18 cellular contexts compared by ENCODE assay signal in genomic region chr9:114483499-114483898, GRCh38.
"Had no signal": no experiment of that assay in that cellular context is flagged by ENCODE, and none has a peak within 500 bp of the region (broad histone marks: within the 10 kb centered on the region; RNA-seq: fewer than 3 reads in every experiment).

No MANE protein-coding gene starts in this region.

- H3K9me3 ChIP-seq: colonic mucosa, left lung, spleen, tibial artery had no signal

- H3K36me3 ChIP-seq: colonic mucosa, left lung, tibial artery had no signal

- DNase-seq: activated B cell treated with CpG ODN at 0.5 μM for 24 hours; activated CD4-positive, alpha-beta T cell treated with anti-CD3 and anti-CD28 coated beads for 4 hours; activated CD8-positive, alpha-beta memory T cell treated with anti-CD3 and anti-CD28 coated beads, Interleukin-2, amount 50 U/mL, for 4 hours; activated gamma-delta T cell; activated T-cell treated with anti-CD3 and anti-CD28 coated beads, Interleukin-2, amount 50 U/mL, for 48 hours; amygdala; colonic mucosa; head of caudate nucleus; kidney; left lung; mammary epithelial cell; nephron progenitor cell; occipital lobe; spleen; stimulated activated CD8-positive, alpha-beta memory T cell treated with anti-CD3 and anti-CD28 coated beads, Interleukin-4, amount 100 ng/mL, for 48 hours; stimulated activated naive CD8-positive, alpha-beta T cell treated with anti-CD3 and anti-CD28 coated beads, Interleukin-15, Interleukin-2, amounts not matched to agents 100 U/mL and 50 U/mL, for 24 hours; substantia nigra had no signal

- H3K4me3 ChIP-seq: colonic mucosa, left lung, spleen, tibial artery had no signal

- H3K4me1 ChIP-seq: colonic mucosa, tibial artery had no signal

- H3K27me3 ChIP-seq: colonic mucosa, left lung, spleen had no signal

- H3K27ac ChIP-seq: colonic mucosa, left lung, tibial artery had no signal
